In genomic region chr21:42673633-42674328, GRCh38 we compare ENCODE assay signal across 1 cellular context.
TF ChIP-seq lines count a peak whose summit lies in the region.

No MANE protein-coding gene starts in this region.

TF ChIP-seq in H1, 55 proteins besides CTCF, POLR2A, EP300 and RAD21:
- TF ChIP-seq, protein P1, sequence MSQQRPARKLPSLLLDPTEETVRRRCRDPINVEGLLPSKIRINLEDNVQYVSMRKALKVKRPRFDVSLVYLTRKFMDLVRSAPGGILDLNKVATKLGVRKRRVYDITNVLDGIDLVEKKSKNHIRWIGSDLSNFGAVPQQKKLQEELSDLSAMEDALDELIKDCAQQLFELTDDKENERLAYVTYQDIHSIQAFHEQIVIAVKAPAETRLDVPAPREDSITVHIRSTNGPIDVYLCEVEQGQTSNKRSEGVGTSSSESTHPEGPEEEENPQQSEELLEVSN (IDR thresholded peaks at IDR 0.05) = no peak
- TF ChIP-seq KDM5A (IDR thresholded peaks at IDR 0.05; ENCODE audit: low read length) = no peak
- TF ChIP-seq TAF1 (IDR thresholded peaks at IDR 0.05; ENCODE audit: low read depth, low read length) = no peak
- TF ChIP-seq SP4 (IDR thresholded peaks at IDR 0.05; ENCODE audit: low read length) = no peak
- TF ChIP-seq ZNF274 (IDR thresholded peaks at IDR 0.05; ENCODE audit: borderline replicate concordance, extremely low read depth, low read length) = no peak
- no peak for TF ChIP-seq BRCA1 (IDR thresholded peaks at IDR 0.05; ENCODE audit: low read depth, low read length)
- no peak for TF ChIP-seq CHD2 (IDR thresholded peaks at IDR 0.05; ENCODE audit: low read length)
- no peak for TF ChIP-seq TCF12 (IDR thresholded peaks at IDR 0.05; ENCODE audit: low read depth, low read length)
- TF ChIP-seq PHF8 (conservative IDR thresholded peaks at IDR 0.05; ENCODE audit: low read depth, low read length) = no peak
- no peak for TF ChIP-seq MAX (IDR thresholded peaks at IDR 0.05)
- no peak for TF ChIP-seq KDM4A (IDR thresholded peaks at IDR 0.05; ENCODE audit: low read depth, low read length, severe bottlenecking)
- no peak for TF ChIP-seq JUN (IDR thresholded peaks at IDR 0.05; ENCODE audit: low read depth, low read length)
- TF ChIP-seq TAF7 (optimal IDR thresholded peaks at IDR 0.05; ENCODE audit: borderline replicate concordance, low read depth, low read length) = no peak
- no peak for TF ChIP-seq SIX5 (IDR thresholded peaks at IDR 0.05; ENCODE audit: low read depth, low read length)
- TF ChIP-seq MAFK (IDR thresholded peaks at IDR 0.05; ENCODE audit: low read depth, low read length) = no peak
- no peak for TF ChIP-seq SRF (IDR thresholded peaks at IDR 0.05; ENCODE audit: low read depth, low read length)
- no peak for TF ChIP-seq ATF2 (IDR thresholded peaks at IDR 0.05; ENCODE audit: low read length)
